In the genomic region with DNA sequence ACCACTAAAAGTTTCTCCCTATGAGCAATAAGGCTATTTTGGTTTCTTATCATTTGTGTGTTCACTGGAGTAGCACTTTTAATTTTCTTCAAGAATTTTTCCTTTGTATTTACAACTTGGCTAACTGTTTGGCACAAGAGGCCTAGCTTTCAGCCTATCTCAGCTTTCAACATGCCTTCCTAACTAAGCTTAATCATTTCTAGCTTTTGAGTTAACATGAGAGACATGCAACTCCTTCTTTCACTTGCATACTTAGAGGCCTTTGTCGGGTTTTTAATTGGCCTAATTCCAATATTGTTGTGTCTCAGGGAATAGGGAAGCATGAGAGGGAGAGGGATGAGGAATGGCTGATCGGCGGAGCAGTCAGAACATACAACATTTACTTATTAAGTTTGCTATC, we compare ENCODE assay signal across 16 cellular contexts.
DNase-seq lines count a peak whose midpoint lies in the region; ATAC-seq and TF ChIP-seq lines count a peak whose summit lies in the region.
"Had no signal": no experiment of that assay in that cellular context is flagged by ENCODE, and none has a peak within 500 bp of the region (broad histone marks: within the 10 kb centered on the region; RNA-seq: fewer than 3 reads in every experiment).

No MANE protein-coding gene starts in this region.

- H3K27ac ChIP-seq in fibroblast of lung (ENCODE audit: insufficient read depth, low read length) (no peak overlapping the region), PC-3 (ENCODE audit: low read length) (no peak overlapping the region)
- H3K27ac ChIP-seq: SJCRH30 had no signal

- TF ChIP-seq CTCF in BJ (IDR thresholded peaks at IDR 0.05; ENCODE audit: insufficient read depth, low read depth, low read length) (no peak), fibroblast of lung (conservative IDR thresholded peaks at IDR 0.05 in 1 of 2, IDR thresholded peaks at IDR 0.05 in 1 of 2; ENCODE audit: low read depth in 1 of 2, low read length in 2 of 2) (no peak), PC-3 (conservative IDR thresholded peaks at IDR 0.05; ENCODE audit: low read depth, low read length) (no peak)

- H2AFZ ChIP-seq in fibroblast of lung (ENCODE audit: low read length) (no peak overlapping the region), PC-3 (ENCODE audit: low read length) (no peak overlapping the region)

- H3K4me1 ChIP-seq in fibroblast of lung (ENCODE audit: control insufficient read depth, extremely low read depth, insufficient read depth, low read length) (peaks cover 2% of the 10 kb centered on the region), PC-3 (ENCODE audit: insufficient read depth, low read length) (no peaks in the 10 kb centered on the region)
- H3K4me1 ChIP-seq: SJCRH30 had no signal

- no peaks in the 10 kb centered on the region for H3K36me3 ChIP-seq in BJ (ENCODE audit: control insufficient read depth, insufficient read depth, low read length)
- no peaks in the 10 kb centered on the region for H3K36me3 ChIP-seq in fibroblast of lung (ENCODE audit: control insufficient read depth, insufficient read depth, low read length)
- no peaks in the 10 kb centered on the region for H3K36me3 ChIP-seq in PC-3 (ENCODE audit: low read depth, low read length)
- H3K36me3 ChIP-seq: SJCRH30 had no signal

- H3K4me2 ChIP-seq in fibroblast of lung (ENCODE audit: extremely low read depth, insufficient read depth, low read length) = no peak overlapping the region
- H3K4me2 ChIP-seq in PC-3 (ENCODE audit: low read length) = no peak overlapping the region

- BruUV-seq in PC-3 (replicated peaks; lab: Mats Ljungman, UMichigan) = no TSS peak

- no peak for ATAC-seq in HG03469 (IDR thresholded peaks at IDR 0.05; ENCODE audit: unreplicated experiment)
- ATAC-seq in PC-3 = no peak

- no peaks in the 10 kb centered on the region for H3K27me3 ChIP-seq in BJ (ENCODE audit: control insufficient read depth, insufficient read depth, low read length)
- H3K27me3 ChIP-seq in fibroblast of lung (ENCODE audit: control insufficient read depth, insufficient read depth, low read length) = no peaks in the 10 kb centered on the region
- H3K27me3 ChIP-seq in PC-3 (ENCODE audit: low read length) = no peaks in the 10 kb centered on the region
- H3K27me3 ChIP-seq: SJCRH30 had no signal

- POLR2A ChIA-PET in BJ (lab: Charles Lee) (no interaction called here), PC-3 (lab: Charles Lee; ENCODE audit: unreplicated experiment) (no interaction called here)

- DNase-seq in BJ (ENCODE audit: low read depth) (peak; percentile 10), amniotic epithelial cell (ENCODE audit: low read depth) (peak; percentile 58), fibroblast of lung (ENCODE audit: low read depth in 2 of 2) (peak; percentile 14 to 66), kidney tubule cell (ENCODE audit: low spot score) (peak; percentile 69), iPS-NIHi7 (ENCODE audit: extremely low spot score) (no peak), SHP77 (lab: John Stamatoyannopoulos, UW) (no peak), PC-3 (no peak)
- DNase-seq: Calu3; CD4-positive, alpha-beta T cell; KG1; NCI-H1092; NCI-H1694; NCI-H446 treated with DMSO at 0.1 percent for 48 hours; NCI-H774; SJCRH30 had no signal

- H3K79me2 ChIP-seq in fibroblast of lung (ENCODE audit: control insufficient read depth, insufficient read depth, low read length) (no peaks in the 10 kb centered on the region), PC-3 (ENCODE audit: low read length) (no peaks in the 10 kb centered on the region)

- H3K9ac ChIP-seq in fibroblast of lung (ENCODE audit: insufficient read depth, low read length) = no peak overlapping the region
- H3K9ac ChIP-seq in PC-3 (ENCODE audit: low read length) = no peak overlapping the region

- no peaks in the 10 kb centered on the region for H3F3A ChIP-seq in PC-3 (ENCODE audit: low read length, unreplicated experiment)

- CTCF ChIA-PET in BJ (lab: Yijun Ruan, JAX) (no interaction called here), PC-3 (lab: Charles Lee) (no interaction called here)

- H3K9me2 ChIP-seq in PC-3 (replicated peaks; ENCODE audit: low read length) = no peaks in the 10 kb centered on the region

- H3K4me3 ChIP-seq in BJ (ENCODE audit: low read depth, low read length) (no peak overlapping the region), fibroblast of lung (replicated peaks in 1 of 4; ENCODE audit: control extremely low read depth in 1 of 4, insufficient read depth in 1 of 4, low read depth in 3 of 4, low read length in 4 of 4) (no peak overlapping the region), PC-3 (ENCODE audit: low read length) (no peak overlapping the region)
- H3K4me3 ChIP-seq: SJCRH30 had no signal

- H4K20me1 ChIP-seq in fibroblast of lung (ENCODE audit: control insufficient read depth, extremely low read depth, insufficient read depth, low read length) (no peaks in the 10 kb centered on the region), PC-3 (ENCODE audit: low read length) (no peaks in the 10 kb centered on the region)

- H3K9me3 ChIP-seq in fibroblast of lung (ENCODE audit: control insufficient read depth, insufficient read depth, low read depth, low read length) (no peaks in the 10 kb centered on the region), PC-3 (ENCODE audit: low read length) (no peaks in the 10 kb centered on the region)
- H3K9me3 ChIP-seq: SJCRH30 had no signal

- intact Hi-C loops in PC-3 (cut with micrococcal nuclease) = no loop called here

Comparison
In these comparisons a context has a peak if more than half of its experiments do, and no peak if none do; other contexts are left out.
1. DNase-seq: peak in BJ (single experiment), amniotic epithelial cell (single experiment), fibroblast of lung (2 of 2) and kidney tubule cell (single experiment); none in iPS-NIHi7 (single experiment), SHP77 (0 of 2) and PC-3 (single experiment).